5 cellular contexts compared by ENCODE assay signal in the genomic region with DNA sequence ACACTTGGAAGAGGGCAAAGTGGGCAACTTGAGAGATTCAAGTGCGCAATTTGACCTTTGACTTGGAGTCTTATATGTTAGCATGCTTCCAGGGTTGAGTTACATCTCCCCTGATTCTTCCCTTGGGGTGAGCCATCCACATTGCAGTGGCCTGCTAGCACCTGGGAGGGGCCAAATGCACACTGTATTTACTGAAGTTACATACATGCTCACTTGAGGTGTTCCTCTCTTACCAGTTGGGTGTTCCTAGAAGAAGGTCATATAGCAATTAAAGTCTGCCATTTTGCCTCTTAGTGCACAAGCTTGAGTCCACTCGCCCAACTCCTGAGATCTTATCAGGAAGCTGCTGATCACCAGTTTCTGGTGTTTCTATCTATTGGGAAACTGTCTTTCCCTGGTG.
"Had no signal": no experiment of that assay in that cellular context is flagged by ENCODE, and none has a peak within 500 bp of the region (broad histone marks: within the 10 kb centered on the region; RNA-seq: fewer than 3 reads in every experiment).

No MANE protein-coding gene starts in this region.

- H3K4me3 Mint-ChIP-seq: IgD-negative memory B cell had no signal

- H3K27ac Mint-ChIP-seq: IgD-negative memory B cell had no signal

- DNase-seq: IMR-90, KBM-7 had no signal

- ATAC-seq: HepG2, K562 had no signal

- H3K4me3 ChIP-seq: K562 had no signal

- H3K4me1 Mint-ChIP-seq: IgD-negative memory B cell had no signal
